Comparison of ENCODE assay signal across 8 cellular contexts in the genomic region with DNA sequence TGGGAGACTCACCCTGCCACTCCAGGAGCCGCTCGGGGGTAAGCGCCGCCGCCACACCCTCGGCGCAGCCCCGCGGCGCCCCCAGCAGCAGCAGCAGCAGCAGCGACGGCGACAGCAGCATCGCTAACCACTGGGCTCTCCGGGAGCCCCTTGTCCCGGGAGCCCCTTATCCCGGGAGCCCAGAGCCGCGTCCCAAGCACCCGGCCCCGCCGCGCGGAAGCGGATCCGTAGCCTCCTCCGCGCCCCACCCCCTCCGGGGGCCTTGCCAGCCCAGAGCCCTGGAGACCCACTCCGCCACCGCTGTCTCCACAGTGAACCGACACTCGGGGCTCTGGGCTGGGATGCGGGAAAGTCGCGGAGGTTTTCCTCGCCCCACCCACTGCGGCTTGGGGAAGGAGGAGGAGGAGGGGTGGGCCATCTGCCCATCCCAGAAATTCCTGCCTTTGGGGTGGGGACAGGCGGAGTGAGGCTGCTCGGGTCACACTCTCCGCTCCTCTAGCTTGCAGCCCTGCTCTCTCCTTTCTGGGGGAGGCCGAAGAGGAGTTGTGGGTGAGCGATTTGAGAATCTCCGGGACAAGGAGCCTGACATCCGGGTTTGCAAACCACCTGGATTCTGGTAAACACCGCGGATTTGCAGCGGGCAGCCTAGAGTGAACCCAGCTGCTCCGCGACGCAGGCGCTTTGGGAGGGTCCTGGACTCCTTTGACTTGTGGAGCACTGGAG. TPM values are rescaled to one million over a fixed set of nuclear protein-coding genes. Genes with fewer than 3 reads are reported as not detected.
DNase-seq lines count a peak whose midpoint lies in the region; FAIRE-seq and TF ChIP-seq lines count a peak whose summit lies in the region.

A gene (minus strand): TSS at position 333 of the 723 bp plus-strand sequence. CDS start 212 bp downstream, at position 121.

- no peak for TF ChIP-seq CTCF in MCF 10A (IDR thresholded peaks at IDR 0.05; ENCODE audit: unreplicated experiment)
- TF ChIP-seq CTCF in sigmoid colon (IDR thresholded peaks at IDR 0.05) = no peak

- no TSS peak for BruUV-seq in MCF 10A (replicated peaks; lab: Mats Ljungman, UMichigan)

- TF ChIP-seq EP300 in sigmoid colon (IDR thresholded peaks at IDR 0.05) = no peak

- H3K4me3 ChIP-seq in sigmoid colon = peak within 1 kb of the TSS; percentile 55 to 90 (median 80)

- intact Hi-C loops in MCF 10A (cut with micrococcal nuclease) = no loop called here
- intact Hi-C loops in sigmoid colon (cut with DNase I) = no loop called here

- POLR2A ChIA-PET in MCF 10A (lab: Yijun Ruan, JAX) = interaction anchor here (0.9 to 1.6 kb wide), 8 partner anchors 8 to 59 kb away, joined by 3 to 7 read pairs (median 4); no protein-coding TSS in a partner anchor

- CTCF ChIA-PET in MCF 10A (lab: Yijun Ruan, JAX) = no interaction called here

- H3K27me3 ChIP-seq in sigmoid colon = no peaks in the 10 kb centered on the region

- H3K4me1 Mint-ChIP-seq in MCF 10A (ENCODE audit: insufficient read depth, unreplicated experiment) = peaks cover 22% of the 10 kb centered on the region

- no peaks in the 10 kb centered on the region for H3K36me3 ChIP-seq in sigmoid colon

- no peaks in the 10 kb centered on the region for H3K9me3 Mint-ChIP-seq in MCF 10A (ENCODE audit: unreplicated experiment)

- H3K4me3 Mint-ChIP-seq in MCF 10A (ENCODE audit: unreplicated experiment) = peak within 1 kb of the TSS; percentile 82

- no peaks in the 10 kb centered on the region for H3K36me3 Mint-ChIP-seq in MCF 10A (ENCODE audit: insufficient read depth, unreplicated experiment)

- FAIRE-seq in HTR-8/SVneo (lab: Jason Lieb, UNC) = no peak

- peaks cover 0 to 23% (median 11%) of the 10 kb centered on the region in 4 donors for H3K4me1 ChIP-seq in sigmoid colon

- H3K27me3 Mint-ChIP-seq in MCF 10A (ENCODE audit: insufficient read depth, unreplicated experiment) = no peaks in the 10 kb centered on the region

- H3K9me3 ChIP-seq in sigmoid colon = no peaks in the 10 kb centered on the region

- H3K27ac ChIP-seq in sigmoid colon = peak within 1 kb of the TSS; percentile 27 to 72 (median 58)

- WGBS in sigmoid colon, 2 donors = 1% methylated on average over 52 of the region's 52 CpGs

- no peak for TF ChIP-seq POLR2A in sigmoid colon (IDR thresholded peaks at IDR 0.05)

- DNase-seq in A172 (ENCODE audit: low spot score) (peak; percentile 29), HTR-8/SVneo (ENCODE audit: insufficient read length, low spot score) (peak; percentile 32), MCF 10A (ENCODE audit: unreplicated experiment) (peak; percentile 58), iPS-NIHi11 (ENCODE audit: low spot score) (peak; percentile 75), sigmoid colon (peak; percentile 82), NCI-H2029 treated with DMSO at 0.1 percent for 48 hours (lab: John Stamatoyannopoulos, UW) (no peak), NCI-H2196 (lab: John Stamatoyannopoulos, UW; ENCODE audit: unreplicated experiment) (no peak), SK-N-DZ (ENCODE audit: low spot score) (no peak)

- peak within 1 kb of the TSS; percentile 78 for H3K27ac Mint-ChIP-seq in MCF 10A (ENCODE audit: low read depth, unreplicated experiment)

RNA-seq across cellular contexts. Expression of the gene that starts here (rescaled TPM):
- total RNA-seq in A172 (2014; rRNA removed; shearing (Covaris generic)) = 1.7 and 2.5 TPM in 2 replicates
- 7.5 and 8.4 TPM in 2 replicates for total RNA-seq in MCF 10A (2022)
- total RNA-seq in sigmoid colon = 10 to 100 TPM in 2 of 4 donors, 1 to 10 TPM in 2; 3.9 to 19.7 (median 11.1) TPM
- 1 to 10 TPM in 2 of 3 donors, under 1 TPM in 1; 0.23 to 1.8 (median 1.8) TPM for polyA plus RNA-seq in sigmoid colon
- polyA plus RNA-seq in SK-N-DZ (2014; cell fraction: cytosol; rRNA removed) = not detected in 2 replicates
- polyA plus RNA-seq in SK-N-DZ (2014; cell fraction: nucleus; rRNA removed) = not detected in 2 replicates

Comparison
In these comparisons a context has a peak if more than half of its experiments do, and no peak if none do; other contexts are left out.
1. DNase-seq: peak in A172 (single experiment), HTR-8/SVneo (single experiment), MCF 10A (single experiment), iPS-NIHi11 (single experiment) and sigmoid colon (single experiment); none in NCI-H2029 treated with DMSO at 0.1 percent for 48 hours (single experiment), NCI-H2196 (single experiment) and SK-N-DZ (single experiment).